In genomic region chr5:53560028-53560427, GRCh38 we compare ENCODE assay signal across 8 cellular contexts. TPM values are rescaled to one million over a fixed set of nuclear protein-coding genes. Genes with fewer than 3 reads are reported as not detected.
DNase-seq lines count a peak whose midpoint lies in the region; ATAC-seq, FAIRE-seq and TF ChIP-seq lines count a peak whose summit lies in the region.

No MANE protein-coding gene starts in this region.

- H3K27me3 ChIP-seq in GM23338 (ENCODE audit: insufficient read depth) = no peaks in the 10 kb centered on the region
- no peaks in the 10 kb centered on the region for H3K27me3 ChIP-seq in pancreas

- 0 out of 2 replicates have a peak, but pooled peaks cover 2% of the 10 kb centered on the region for H3K9me2 ChIP-seq in GM23338 (ENCODE audit: insufficient read depth)
- H3K9me2 ChIP-seq in OCI-LY7 (ENCODE audit: insufficient read depth, low read length) = no peaks in the 10 kb centered on the region

- peaks cover 6% of the 10 kb centered on the region for H3K27me3 Mint-ChIP-seq in GM23338 (ENCODE audit: insufficient read depth, low read depth, poor library complexity)

- WGBS in pancreas, 2 donors = 9 to 15% methylated on average over 5 of the region's 5 CpGs

- intact Hi-C loops in OCI-LY7 (cut with micrococcal nuclease; ENCODE audit: unreplicated experiment) (no loop called here), pancreas (cut with DNase I) (no loop called here)

- CTCF ChIA-PET in OCI-LY7 (lab: Charles Lee; ENCODE audit: unreplicated experiment) = no interaction called here

- H3K4me3 ChIP-seq in GM23338 = peak overlapping the region; percentile 69
- H3K4me3 ChIP-seq in OCI-LY7 (ENCODE audit: low read depth, low read length, poor library complexity, severe bottlenecking) = peak overlapping the region; percentile 89
- H3K4me3 ChIP-seq in epithelial cell of proximal tubule (ENCODE audit: low read depth, low read length) = peak overlapping the region; percentile 74
- peak overlapping the region; percentile 50 to 80 (median 73) for H3K4me3 ChIP-seq in pancreas

- peaks cover 10% of the 10 kb centered on the region; the same call in 1 of the 2 replicates for H3K9me3 ChIP-seq in OCI-LY7 (ENCODE audit: low read length)
- H3K9me3 ChIP-seq in pancreas = no peaks in the 10 kb centered on the region

- no TSS peak for BruUV-seq in OCI-LY7 (replicated peaks; lab: Mats Ljungman, UMichigan)

- no peaks in the 10 kb centered on the region for H4K20me1 ChIP-seq in GM23338 (replicated peaks; ENCODE audit: insufficient read depth)
- H4K20me1 ChIP-seq in OCI-LY7 (ENCODE audit: insufficient read depth, low read length) = no peaks in the 10 kb centered on the region

- POLR2A ChIA-PET in OCI-LY7 (lab: Charles Lee) = interaction anchor here (0.6 to 1.7 kb wide), 2 partner anchors 19 to 761 kb away, joined by 3 to 5 read pairs; no protein-coding TSS in a partner anchor

- H3K79me2 ChIP-seq in GM23338 (replicated peaks; ENCODE audit: insufficient read depth) (peaks cover 44% of the 10 kb centered on the region), OCI-LY7 (ENCODE audit: insufficient read depth, low read depth, low read length) (peaks cover 31% of the 10 kb centered on the region)

- ATAC-seq in GM23338 (no peak), pancreas (peak in 3 of 4 donors; percentile 45 to 62 (median 61))

- H3K27ac Mint-ChIP-seq in GM23338 = peak overlapping the region; percentile 87

- H3K4me2 ChIP-seq in GM23338 = peak overlapping the region; percentile 78
- peak overlapping the region; percentile 84 for H3K4me2 ChIP-seq in OCI-LY7 (ENCODE audit: low read length)

- H3K27ac ChIP-seq in GM23338 (ENCODE audit: low read depth) = no peak overlapping the region
- no peak overlapping the region for H3K27ac ChIP-seq in OCI-LY7 (ENCODE audit: low read depth, low read length, poor library complexity, severe bottlenecking)
- H3K27ac ChIP-seq in pancreas = peak overlapping the region in 3 of 4 donors; percentile 67 to 86 (median 82)

- peaks cover 6% of the 10 kb centered on the region for H3K4me1 ChIP-seq in GM23338 (ENCODE audit: insufficient read depth)
- H3K4me1 ChIP-seq in OCI-LY7 (ENCODE audit: insufficient read depth, low read length, poor library complexity, severe bottlenecking) = peaks cover 10% of the 10 kb centered on the region
- H3K4me1 ChIP-seq in pancreas = peaks cover 5 to 16% (median 15%) of the 10 kb centered on the region in 3 donors

- no peak for TF ChIP-seq CTCF in GM23338 (conservative IDR thresholded peaks at IDR 0.05; ENCODE audit: low read depth in 2 of 2)
- TF ChIP-seq CTCF in OCI-LY7 (conservative IDR thresholded peaks at IDR 0.05; ENCODE audit: low read length) = no peak
- TF ChIP-seq CTCF in epithelial cell of proximal tubule (conservative IDR thresholded peaks at IDR 0.05; ENCODE audit: low read depth, low read length) = no peak
- no peak for TF ChIP-seq CTCF in pancreas (IDR thresholded peaks at IDR 0.05)

- 0 out of 2 replicates have a peak, but pooled peaks cover 5% of the 10 kb centered on the region for H3K36me3 ChIP-seq in GM23338 (ENCODE audit: insufficient read depth)
- no peaks in the 10 kb centered on the region for H3K36me3 ChIP-seq in OCI-LY7 (ENCODE audit: insufficient read depth, low read length)
- H3K36me3 ChIP-seq in pancreas = no peaks in the 10 kb centered on the region

- H2AFZ ChIP-seq in GM23338 = peak overlapping the region; percentile 94
- H2AFZ ChIP-seq in OCI-LY7 (ENCODE audit: low read length) = peak overlapping the region; percentile 100

- no peaks in the 10 kb centered on the region for H3F3A ChIP-seq in GM23338 (replicated peaks; ENCODE audit: low read depth)

- H3K36me3 Mint-ChIP-seq in GM23338 (ENCODE audit: low read depth) = peaks cover 18% of the 10 kb centered on the region; the same call in 2 of the 3 replicates

- H3K4me3 Mint-ChIP-seq in GM23338 = peak overlapping the region; percentile 99

- FAIRE-seq in pancreas (lab: Jason Lieb, UNC) = no peak

- peak; percentile 51 for DNase-seq in G401 (ENCODE audit: low spot score)
- no peak for DNase-seq in GM23338 (ENCODE audit: low spot score)
- DNase-seq in OCI-LY7 (ENCODE audit: low spot score) = peak; percentile 3
- DNase-seq in epithelial cell of proximal tubule (ENCODE audit: low read depth) = no peak
- DNase-seq in pancreas = no peak
- DNase-seq in COLO829 (ENCODE audit: low spot score) = no peak
- DNase-seq in COR-L47 (lab: John Stamatoyannopoulos, UW) = no peak
- no peak for DNase-seq in amygdala (lab: John Stamatoyannopoulos, UW)

- H3K9me3 Mint-ChIP-seq in GM23338 = peaks cover 17% of the 10 kb centered on the region

- H3K4me1 Mint-ChIP-seq in GM23338 = peaks cover 17% of the 10 kb centered on the region

- in situ Hi-C loops in G401 (cut with HindIII; ENCODE audit: low sequenced_read_pairs) = no loop called here

TF ChIP-seq in GM23338, 12 proteins besides CTCF, POLR2A, EP300 and RAD21 (continues in another document):
- TF ChIP-seq EZH2phosphoT487 (IDR thresholded peaks at IDR 0.05; ENCODE audit: unreplicated experiment) (no peak), POLR2AphosphoS5 (IDR thresholded peaks at IDR 0.05; ENCODE audit: low read depth) (no peak), EZH2 (IDR thresholded peaks at IDR 0.05; ENCODE audit: low read depth, unreplicated experiment) (no peak), ZNF462 (CRISPR knock-in tag; IDR thresholded peaks at IDR 0.05) (no peak), ZNF331 (CRISPR knock-in tag; IDR thresholded peaks at IDR 0.05; ENCODE audit: low read depth) (no peak), NANOG (IDR thresholded peaks at IDR 0.05; ENCODE audit: borderline replicate concordance) (no peak), JUNB (IDR thresholded peaks at IDR 0.05; ENCODE audit: unreplicated experiment) (no peak), ZNF114 (CRISPR knock-in tag; IDR thresholded peaks at IDR 0.05) (no peak)

RNA-seq across cellular contexts. Expression of gene NDUFS4, which starts 0.4 kb away (rescaled TPM):
- 116 and 127 TPM in 2 replicates for total RNA-seq in G401 (2014; rRNA removed; shearing (Covaris generic))
- total RNA-seq in GM23338 (2014; rRNA removed; shearing (Covaris generic)) = 65.6 and 73.9 TPM in 2 replicates
- polyA plus RNA-seq in GM23338 (2016; fragmentation: Nextera tagmentation; extraction: Ambion mirVana) = 131 and 151 TPM in 2 replicates
- total RNA-seq in OCI-LY7 (2014; rRNA removed; shearing (Covaris generic)) = 49.1 and 57.2 TPM in 2 replicates
- 35.1 and 38.1 TPM in 2 replicates for total RNA-seq in OCI-LY7 (2022)
- total RNA-seq in epithelial cell of proximal tubule = 113 and 129 TPM in 2 replicates
- 10 to 100 TPM; 17.8 to 29.3 (median 22.3) TPM for total RNA-seq in pancreas
- 10 to 100 TPM; 18.6 to 45.4 TPM for polyA plus RNA-seq in pancreas

Comparison
In these comparisons a context has a peak if more than half of its experiments do, and no peak if none do; other contexts are left out.
1. DNase-seq: peak in G401 (single experiment) and OCI-LY7 (single experiment); none in GM23338 (single experiment), epithelial cell of proximal tubule (single experiment), pancreas (0 of 6), COLO829 (single experiment), COR-L47 (single experiment) and amygdala (0 of 56).
2. H3K27ac ChIP-seq: peak in pancreas (3 of 4); none in GM23338 (single experiment) and OCI-LY7 (single experiment).
3. Peak in every context shown above with its lines, with median percentiles within 50 percentile points of each other: H3K4me3 ChIP-seq.